Comparison of ENCODE assay signal across 6 cellular contexts in genomic region chr6:39913391-39913916, GRCh38.
"Had no signal": no experiment of that assay in that cellular context is flagged by ENCODE, and none has a peak within 500 bp of the region (broad histone marks: within the 10 kb centered on the region; RNA-seq: fewer than 3 reads in every experiment).

No MANE protein-coding gene starts in this region.

- H3K4me3 ChIP-seq: GM23248 had no signal

- H3K9me3 Mint-ChIP-seq: IgD-negative memory B cell had no signal

- FAIRE-seq: HTR-8/SVneo had no signal

- H3K4me1 Mint-ChIP-seq: IgD-negative memory B cell had no signal

- H3K27ac ChIP-seq: GM23248 had no signal

- H3K36me3 Mint-ChIP-seq: IgD-negative memory B cell had no signal

- H3K9ac ChIP-seq: GM23248 had no signal

- DNase-seq: GM23248, GOT3, H7, HCEC 1CT had no signal

- H2AFZ ChIP-seq: GM23248 had no signal

- H3K4me3 Mint-ChIP-seq: IgD-negative memory B cell had no signal
